Comparison of ENCODE assay signal across 14 cellular contexts in the genomic region with DNA sequence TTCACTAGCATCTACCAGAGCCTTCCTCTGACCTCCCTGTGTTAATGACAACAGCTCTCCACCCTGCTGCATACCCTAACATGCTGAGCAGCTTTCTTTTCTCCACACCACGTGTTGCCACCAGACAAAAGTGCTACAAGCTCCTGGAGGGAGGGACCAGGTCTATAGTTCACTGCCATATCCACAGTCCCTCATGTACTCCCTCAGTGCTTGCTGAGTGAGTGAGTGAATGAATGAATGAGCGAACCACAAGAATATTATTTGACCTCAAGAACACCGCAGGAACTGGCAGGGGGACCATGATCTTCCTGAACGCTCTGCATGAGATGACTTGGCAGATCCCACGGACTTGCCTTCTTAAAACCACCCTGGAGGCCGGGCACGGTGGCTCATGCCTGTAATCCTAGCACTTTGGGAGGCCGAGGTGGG. TPM values are rescaled to one million over a fixed set of nuclear protein-coding genes. Genes with fewer than 3 reads are reported as not detected.
DNase-seq lines count a peak whose midpoint lies in the region; ATAC-seq and TF ChIP-seq lines count a peak whose summit lies in the region.
"Had no signal": no experiment of that assay in that cellular context is flagged by ENCODE, and none has a peak within 500 bp of the region (broad histone marks: within the 10 kb centered on the region; RNA-seq: fewer than 3 reads in every experiment).

No MANE protein-coding gene starts in this region.

- H3K4me1 ChIP-seq in HEK293 (ENCODE audit: control insufficient read depth, insufficient read depth, low read length): no peaks in the 10 kb centered on the region
- H3K4me1 ChIP-seq in upper lobe of right lung: peaks cover 43% of the 10 kb centered on the region
- no peaks in the 10 kb centered on the region for H3K4me1 ChIP-seq in BE2C
- H3K4me1 ChIP-seq: testis had no signal

- H3K9me3 ChIP-seq in HEK293 (ENCODE audit: control insufficient read depth, insufficient read depth, low read depth, low read length) (no peaks in the 10 kb centered on the region), upper lobe of right lung (no peaks in the 10 kb centered on the region), BE2C (no peaks in the 10 kb centered on the region)
- H3K9me3 ChIP-seq: esophagus muscularis mucosa, testis had no signal

- ATAC-seq in naive thymus-derived CD8-positive, alpha-beta T cell: no peak
- ATAC-seq in GM21528 (IDR thresholded peaks at IDR 0.05; ENCODE audit: low FRiP score, unreplicated experiment): no peak
- ATAC-seq in upper lobe of right lung: no peak

- POLR2A ChIA-PET in HEK293 (lab: Yijun Ruan, JAX): no interaction called here
- POLR2A ChIA-PET in naive thymus-derived CD8-positive, alpha-beta T cell (lab: Charles Lee): interaction anchor here (1.0 kb wide), 1 partner anchor 48 kb away, joined by 3 read pairs; no protein-coding TSS in a partner anchor

- TF ChIP-seq CTCF in HEK293 (tag by site-specific recombination; IDR thresholded peaks at IDR 0.05) (no peak), upper lobe of right lung (IDR thresholded peaks at IDR 0.05) (no peak), BE2C (IDR thresholded peaks at IDR 0.05; ENCODE audit: low read depth, low read length) (no peak)

- peak overlapping the region in 8 of 10 donors; percentile 0 to 79 (median 39) for H3K4me3 Mint-ChIP-seq in naive thymus-derived CD8-positive, alpha-beta T cell

- H3K27ac ChIP-seq in HEK293 (ENCODE audit: extremely low read depth, low read depth, low read length): no peak overlapping the region
- H3K27ac ChIP-seq in upper lobe of right lung: no peak overlapping the region
- H3K27ac ChIP-seq: coronary artery, esophagus muscularis mucosa, testis had no signal

- no peaks in the 10 kb centered on the region for H3K27me3 Mint-ChIP-seq in naive thymus-derived CD8-positive, alpha-beta T cell

- no peaks in the 10 kb centered on the region for H3K36me3 Mint-ChIP-seq in naive thymus-derived CD8-positive, alpha-beta T cell

- no peaks in the 10 kb centered on the region for H3K36me3 ChIP-seq in HEK293 (ENCODE audit: control insufficient read depth in 2 of 2, insufficient read depth in 1 of 2, low read length in 2 of 2)
- H3K36me3 ChIP-seq in upper lobe of right lung: no peaks in the 10 kb centered on the region
- no peaks in the 10 kb centered on the region for H3K36me3 ChIP-seq in BE2C
- H3K36me3 ChIP-seq: esophagus muscularis mucosa had no signal

- H3K4me3 ChIP-seq in HEK293 (ENCODE audit: low read depth, low read length) (no peak overlapping the region), upper lobe of right lung (no peak overlapping the region), BE2C (ENCODE audit: low read depth, low read length) (no peak overlapping the region)
- H3K4me3 ChIP-seq: coronary artery, esophagus muscularis mucosa, testis had no signal

- H3K9me3 Mint-ChIP-seq in naive thymus-derived CD8-positive, alpha-beta T cell: peaks cover 0 to 1% (median 0%) of the 10 kb centered on the region in 9 donors

- H3K4me1 Mint-ChIP-seq in naive thymus-derived CD8-positive, alpha-beta T cell: peaks cover 48 to 90% (median 86%) of the 10 kb centered on the region in 4 donors

- CTCF ChIA-PET in HEK293 (lab: Yijun Ruan, JAX): interaction anchor here (1.2 kb wide), 1 partner anchor 133 kb away, joined by 3 read pairs; no protein-coding TSS in a partner anchor

- H3K27ac Mint-ChIP-seq in naive thymus-derived CD8-positive, alpha-beta T cell: peak overlapping the region in 9 of 10 donors; percentile 14 to 90 (median 66)

- no peaks in the 10 kb centered on the region for H3K27me3 ChIP-seq in upper lobe of right lung
- H3K27me3 ChIP-seq in BE2C: no peaks in the 10 kb centered on the region
- H3K27me3 ChIP-seq: esophagus muscularis mucosa, testis had no signal

- peak; percentile 50 for DNase-seq in CMK (ENCODE audit: low read depth)
- DNase-seq in activated T-cell treated with anti-CD3 and anti-CD28 coated beads, Interleukin-2, amount 50 U/mL, for 48 hours: peak; percentile 51 to 59
- DNase-seq in naive thymus-derived CD8-positive, alpha-beta T cell: no peak
- DNase-seq in NCI-H1417 treated with DMSO at 0.1 percent for 48 hours (lab: John Stamatoyannopoulos, UW): no peak
- DNase-seq in upper lobe of right lung: no peak
- no peak for DNase-seq in BE2C
- DNase-seq: amygdala, NCI-H1092 treated with DMSO at 0.1 percent for 48 hours, NCI-H446, testis had no signal

- intact Hi-C loops in upper lobe of right lung (cut with DNase I): no loop called here

TF ChIP-seq in HEK293, 187 proteins besides CTCF, POLR2A, EP300 and RAD21:
- TF ChIP-seq ZFP37 (tag by site-specific recombination; IDR thresholded peaks at IDR 0.05) (no peak), ZNF768 (tag by site-specific recombination; IDR thresholded peaks at IDR 0.05) (no peak), ZNF266 (tag by site-specific recombination; IDR thresholded peaks at IDR 0.05; ENCODE audit: low read depth) (no peak), ZIC2 (tag by site-specific recombination; IDR thresholded peaks at IDR 0.05) (peak; percentile 62), YY1 (tag by site-specific recombination; IDR thresholded peaks at IDR 0.05) (no peak)
- TF ChIP-seq, protein P1, sequence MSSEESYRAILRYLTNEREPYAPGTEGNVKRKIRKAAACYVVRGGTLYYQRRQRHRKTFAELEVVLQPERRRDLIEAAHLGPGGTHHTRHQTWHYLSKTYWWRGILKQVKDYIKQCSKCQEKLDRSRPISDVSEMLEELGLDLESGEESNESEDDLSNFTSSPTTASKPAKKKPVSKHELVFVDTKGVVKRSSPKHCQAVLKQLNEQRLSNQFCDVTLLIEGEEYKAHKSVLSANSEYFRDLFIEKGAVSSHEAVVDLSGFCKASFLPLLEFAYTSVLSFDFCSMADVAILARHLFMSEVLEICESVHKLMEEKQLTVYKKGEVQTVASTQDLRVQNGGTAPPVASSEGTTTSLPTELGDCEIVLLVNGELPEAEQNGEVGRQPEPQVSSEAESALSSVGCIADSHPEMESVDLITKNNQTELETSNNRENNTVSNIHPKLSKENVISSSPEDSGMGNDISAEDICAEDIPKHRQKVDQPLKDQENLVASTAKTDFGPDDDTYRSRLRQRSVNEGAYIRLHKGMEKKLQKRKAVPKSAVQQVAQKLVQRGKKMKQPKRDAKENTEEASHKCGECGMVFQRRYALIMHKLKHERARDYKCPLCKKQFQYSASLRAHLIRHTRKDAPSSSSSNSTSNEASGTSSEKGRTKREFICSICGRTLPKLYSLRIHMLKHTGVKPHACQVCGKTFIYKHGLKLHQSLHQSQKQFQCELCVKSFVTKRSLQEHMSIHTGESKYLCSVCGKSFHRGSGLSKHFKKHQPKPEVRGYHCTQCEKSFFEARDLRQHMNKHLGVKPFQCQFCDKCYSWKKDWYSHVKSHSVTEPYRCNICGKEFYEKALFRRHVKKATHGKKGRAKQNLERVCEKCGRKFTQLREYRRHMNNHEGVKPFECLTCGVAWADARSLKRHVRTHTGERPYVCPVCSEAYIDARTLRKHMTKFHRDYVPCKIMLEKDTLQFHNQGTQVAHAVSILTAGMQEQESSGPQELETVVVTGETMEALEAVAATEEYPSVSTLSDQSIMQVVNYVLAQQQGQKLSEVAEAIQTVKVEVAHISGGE (tag by site-specific recombination; conservative IDR thresholded peaks at IDR 0.05; ENCODE audit: low read depth): no peak

RNA-seq across cellular contexts. Expression of a gene that starts 47.4 kb away (rescaled TPM):
- total RNA-seq in naive thymus-derived CD8-positive, alpha-beta T cell: 100 to 1,000 TPM in 1 of 2 experiments, 10 to 100 TPM in 1; 95.5 to 107 TPM
- polyA plus RNA-seq in naive thymus-derived CD8-positive, alpha-beta T cell: 10 to 100 TPM; 62.5 to 81.5 (median 67.1) TPM
- total RNA-seq in upper lobe of right lung: 78.9 TPM
- polyA plus RNA-seq in BE2C (2012; ENCODE audit: insufficient read depth, insufficient read length, low read depth): 26.7 TPM

Comparison
In these comparisons a context has a peak if more than half of its experiments do, and no peak if none do; other contexts are left out.
1. DNase-seq: peak in CMK (single experiment) and activated T-cell treated with anti-CD3 and anti-CD28 coated beads, Interleukin-2, amount 50 U/mL, for 48 hours (2 of 2); none in naive thymus-derived CD8-positive, alpha-beta T cell (0 of 10), NCI-H1417 treated with DMSO at 0.1 percent for 48 hours (single experiment), upper lobe of right lung (single experiment) and BE2C (single experiment).